In genomic region chr6:70955441-70956190, GRCh38 we compare ENCODE assay signal across 1 cellular context.
TF ChIP-seq lines count a peak whose summit lies in the region.

No MANE protein-coding gene starts in this region.

TF ChIP-seq in HepG2, 621 proteins besides CTCF, POLR2A, EP300 and RAD21 (continued from another document and continues in another):
- TF ChIP-seq ARID5B (CRISPR knock-in tag; IDR thresholded peaks at IDR 0.05) = peak; percentile 37; the same call in 1 of the 2 replicates
- TF ChIP-seq ZBTB42 (CRISPR knock-in tag; IDR thresholded peaks at IDR 0.05) = no peak
- peak; percentile 65; the same call in 1 of the 2 replicates for TF ChIP-seq RFXAP (CRISPR knock-in tag; IDR thresholded peaks at IDR 0.05; ENCODE audit: borderline replicate concordance)
- no peak for TF ChIP-seq SNRNP70 (IDR thresholded peaks at IDR 0.05; ENCODE audit: low read depth, low read length)
- no peak for TF ChIP-seq ZNF382 (CRISPR knock-in tag; IDR thresholded peaks at IDR 0.05; ENCODE audit: borderline replicate concordance)
- TF ChIP-seq ZBTB7B (CRISPR knock-in tag; IDR thresholded peaks at IDR 0.05) = 0 out of 2 replicates have a peak, but pooled peaks have one; percentile 62
- no peak for TF ChIP-seq ZNF407 (CRISPR knock-in tag; IDR thresholded peaks at IDR 0.05; ENCODE audit: not compliant biosample characterization)
- TF ChIP-seq POGK (CRISPR knock-in tag; conservative IDR thresholded peaks at IDR 0.05) = peak; percentile 51; the same call in 1 of the 2 replicates
- TF ChIP-seq HOXA3 (CRISPR knock-in tag; IDR thresholded peaks at IDR 0.05) = peak; percentile 84
- peak; percentile 49; the same call in 1 of the 2 replicates for TF ChIP-seq ZNF276 (CRISPR knock-in tag; IDR thresholded peaks at IDR 0.05; ENCODE audit: low read depth)
- no peak for TF ChIP-seq RFX1 (IDR thresholded peaks at IDR 0.05)
- TF ChIP-seq BORCS8-MEF2B (CRISPR knock-in tag; IDR thresholded peaks at IDR 0.05) = peak; percentile 72; the same call in 1 of the 2 replicates
- no peak for TF ChIP-seq AGO1 (IDR thresholded peaks at IDR 0.05; ENCODE audit: low read depth, low read length, poor library complexity, severe bottlenecking)
- peak; percentile 48; the same call in 1 of the 2 replicates for TF ChIP-seq SNAPC2 (CRISPR knock-in tag; IDR thresholded peaks at IDR 0.05)
- peak; percentile 86 to 88 for TF ChIP-seq HMGXB4 (CRISPR knock-in tag; IDR thresholded peaks at IDR 0.05; ENCODE audit: borderline replicate concordance in 1 of 2, low read depth in 1 of 2)
- no peak for TF ChIP-seq ZNF782 (CRISPR knock-in tag; IDR thresholded peaks at IDR 0.05; ENCODE audit: borderline replicate concordance)
- no peak for TF ChIP-seq MNT (IDR thresholded peaks at IDR 0.05)
- no peak for TF ChIP-seq ZNF124 (CRISPR knock-in tag; IDR thresholded peaks at IDR 0.05)
- peak; percentile 41 for TF ChIP-seq YY1 (IDR thresholded peaks at IDR 0.05; ENCODE audit: insufficient read depth, insufficient replicate concordance, low read depth, low read length)
- no peak for TF ChIP-seq ZBTB21 (CRISPR knock-in tag; IDR thresholded peaks at IDR 0.05)
- no peak for TF ChIP-seq ZFP1 (CRISPR knock-in tag; IDR thresholded peaks at IDR 0.05)
- 0 out of 2 replicates have a peak, but pooled peaks have one; percentile 58 for TF ChIP-seq ZNF674 (CRISPR knock-in tag; IDR thresholded peaks at IDR 0.05; ENCODE audit: low read depth)
- TF ChIP-seq ZNF562 (CRISPR knock-in tag; IDR thresholded peaks at IDR 0.05; ENCODE audit: borderline replicate concordance) = peak; percentile 14; the same call in 1 of the 2 replicates
- peak; percentile 89 for TF ChIP-seq ZIK1 (CRISPR knock-in tag; IDR thresholded peaks at IDR 0.05; ENCODE audit: borderline replicate concordance, low read depth)
- TF ChIP-seq MYC (CRISPR knock-in tag; IDR thresholded peaks at IDR 0.05; ENCODE audit: borderline replicate concordance) = peak; percentile 68
- no peak for TF ChIP-seq ZNF513 (CRISPR knock-in tag; conservative IDR thresholded peaks at IDR 0.05)
- no peak for TF ChIP-seq SIX1 (CRISPR knock-in tag; IDR thresholded peaks at IDR 0.05; ENCODE audit: borderline replicate concordance)
- no peak for TF ChIP-seq FOXO4 (CRISPR knock-in tag; conservative IDR thresholded peaks at IDR 0.05)
- peak; percentile 89; the same call in 1 of the 2 replicates for TF ChIP-seq ZNF766 (CRISPR knock-in tag; IDR thresholded peaks at IDR 0.05; ENCODE audit: borderline replicate concordance)
- TF ChIP-seq ZNF580 (CRISPR knock-in tag; IDR thresholded peaks at IDR 0.05; ENCODE audit: borderline replicate concordance, low read depth) = peak; percentile 63; the same call in 1 of the 2 replicates
- TF ChIP-seq ZMYM3 (CRISPR knock-in tag; IDR thresholded peaks at IDR 0.05) = no peak
- TF ChIP-seq ZNF230 (CRISPR knock-in tag; IDR thresholded peaks at IDR 0.05) = no peak
- TF ChIP-seq SMC3 (IDR thresholded peaks at IDR 0.05; ENCODE audit: low read length) = peak; percentile 12; the same call in 1 of the 2 replicates
- TF ChIP-seq KAT2B (IDR thresholded peaks at IDR 0.05; ENCODE audit: borderline replicate concordance, low read depth, low read length) = no peak
